ENCODE assay signal across 9 cellular contexts in genomic region chr7:117673839-117674238, GRCh38.
A peak's percentile ranks its signal among the peaks of the same experiment; 100 is the strongest.
DNase-seq lines count a peak whose midpoint lies in the region; ATAC-seq and TF ChIP-seq lines count a peak whose summit lies in the region.
"Had no signal": no experiment of that assay in that cellular context is flagged by ENCODE, and none has a peak within 500 bp of the region (broad histone marks: within the 10 kb centered on the region; RNA-seq: fewer than 3 reads in every experiment).

No MANE protein-coding gene starts in this region.

- no peak for TF ChIP-seq POLR2A in erythroblast (IDR thresholded peaks at IDR 0.05; ENCODE audit: low read length)

- ATAC-seq in HG03442 (IDR thresholded peaks at IDR 0.05; ENCODE audit: unreplicated experiment) (peak; percentile 70), SK-N-SH treated with all-trans-retinoic acid at 6 μM for 48 hours (peak; percentile 84)

- no peaks in the 10 kb centered on the region for H3K9me3 ChIP-seq in iPS-18c (ENCODE audit: control insufficient read depth, insufficient read depth, low read length)

- peak; percentile 27 for DNase-seq in GM03348 (ENCODE audit: low spot score)
- no peak for DNase-seq in NCI-H1436 treated with DMSO at 0.1 percent for 48 hours (lab: John Stamatoyannopoulos, UW)
- no peak for DNase-seq in erythroblast (lab: John Stamatoyannopoulos, UW)
- no peak for DNase-seq in islet precursor cell
- no peak for DNase-seq in iPS-NIHi11 (ENCODE audit: low spot score)
- DNase-seq: naive B cell had no signal

- H3K4me3 ChIP-seq in iPS-18c (ENCODE audit: insufficient read depth, low read depth, low read length) = peak overlapping the region; percentile 17; the same call in 1 of the 2 replicates

TF ChIP-seq in SK-N-SH treated with all-trans-retinoic acid at 6 μM for 48 hours, 23 proteins besides CTCF, POLR2A, EP300 and RAD21:
- no peak for TF ChIP-seq ARNTL (CRISPR knock-in tag; IDR thresholded peaks at IDR 0.05; ENCODE audit: borderline replicate concordance, low read depth)
TF ChIP-seq in SK-N-SH treated with all-trans-retinoic acid at 6 μM for 48 hours: peak in this region for 0.
